In the genomic region with DNA sequence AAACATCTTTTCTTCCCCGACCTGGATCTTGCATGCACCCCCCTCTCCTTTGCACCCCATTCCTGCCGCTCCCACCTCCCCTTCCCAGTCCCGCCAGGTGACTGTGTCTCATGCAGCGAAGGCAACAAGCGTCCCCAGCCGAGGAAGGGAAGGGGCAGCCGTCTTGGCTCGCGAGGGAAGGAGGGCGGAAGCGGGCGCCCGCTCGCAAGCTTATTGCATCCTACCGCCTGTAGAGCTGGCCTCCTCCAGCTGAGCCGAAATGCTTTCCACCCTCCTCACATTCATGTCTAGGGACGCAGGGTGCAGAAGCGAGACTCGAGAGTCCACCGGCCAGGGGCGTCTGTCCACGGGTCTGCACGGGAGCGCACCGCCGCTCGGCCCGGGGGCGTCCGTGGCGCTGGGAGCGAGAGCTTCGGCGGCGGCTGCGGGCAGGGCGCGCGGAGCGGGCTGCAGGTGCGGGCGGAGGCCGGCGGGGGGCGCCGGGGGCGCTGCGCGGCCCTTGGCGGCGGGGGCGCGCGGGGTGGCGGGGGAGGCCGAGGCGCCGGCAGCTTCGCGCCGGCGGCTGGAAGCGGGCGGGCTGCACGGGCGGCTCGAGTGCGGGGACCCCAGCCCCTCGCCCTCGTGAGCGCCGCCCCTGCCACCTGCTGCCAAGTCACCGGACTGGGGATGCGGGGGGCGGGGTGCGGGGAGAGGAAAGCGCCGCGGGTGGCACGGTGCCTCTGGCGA, we compare ENCODE assay signal across 8 cellular contexts. TPM values are rescaled to one million over a fixed set of nuclear protein-coding genes. Genes with fewer than 3 reads are reported as not detected.
DNase-seq lines count a peak whose midpoint lies in the region; TF ChIP-seq lines count a peak whose summit lies in the region.

Gene KCNIP4, minus strand, starts transcription at position 426 of the 726 bp plus-strand sequence.

- 1 to 2% methylated on average over 27 to 32 of the region's 81 CpGs for WGBS in mesodermal cell (ENCODE audit: insufficient coverage in 2 of 2), 2 experiments

- peak; percentile 61 for DNase-seq in AG20443 (ENCODE audit: low spot score)
- DNase-seq in HT1080 (ENCODE audit: low read depth): peak; percentile 27
- peak in 38 of 61 donors; percentile 3 to 68 (median 30) for DNase-seq in caudate nucleus (lab: John Stamatoyannopoulos, UW)
- no peak for DNase-seq in tibial artery
- no peak for DNase-seq in effector CD8-positive, alpha-beta T cell (lab: John Stamatoyannopoulos, UW)
- no peak for DNase-seq in globus pallidus (ENCODE audit: low spot score)
- DNase-seq in activated gamma-delta T cell treated with Interleukin-2 at 50 U/mL for 16 hours: no peak

- peak within 1 kb of the TSS; percentile 27 for H3K27ac ChIP-seq in caudate nucleus (ENCODE audit: low read depth, low read length)
- H3K27ac ChIP-seq in mesodermal cell (ENCODE audit: low read depth, low read length, severe bottlenecking): no peak within 1 kb of the TSS
- no peak within 1 kb of the TSS for H3K27ac ChIP-seq in tibial artery

- H3K4me3 ChIP-seq in mesodermal cell (ENCODE audit: extremely low read depth, insufficient read depth, low read length, poor library complexity, severe bottlenecking): peak within 1 kb of the TSS; percentile 38
- no peak within 1 kb of the TSS for H3K4me3 ChIP-seq in tibial artery

- H3K27me3 ChIP-seq in tibial artery: peaks cover 0 to 22% of the 10 kb centered on the region in 2 donors

- no peaks in the 10 kb centered on the region for H3K36me3 ChIP-seq in mesodermal cell (ENCODE audit: control insufficient read depth, insufficient read depth, low read length)
- no peaks in the 10 kb centered on the region for H3K36me3 ChIP-seq in tibial artery

- TF ChIP-seq CTCF in tibial artery (IDR thresholded peaks at IDR 0.05): no peak

- intact Hi-C loops in tibial artery (cut with DNase I; ENCODE audit: low total_unique reads): no loop called here

- H3K9me3 ChIP-seq in mesodermal cell (ENCODE audit: control insufficient read depth, low read length) (no peaks in the 10 kb centered on the region), tibial artery (no peaks in the 10 kb centered on the region)

- H3K4me1 ChIP-seq in mesodermal cell (ENCODE audit: control insufficient read depth, insufficient read depth, low read length, poor library complexity, severe bottlenecking): no peaks in the 10 kb centered on the region
- peaks cover 0 to 10% (median 1%) of the 10 kb centered on the region in 4 donors for H3K4me1 ChIP-seq in tibial artery

RNA-seq across cellular contexts. Expression of gene KCNIP4, which starts in this region (rescaled TPM):
- total RNA-seq in HT1080 (2014; rRNA removed; shearing (Covaris generic)): not detected in 2 replicates
- not detected in 2 replicates for polyA plus RNA-seq in HT1080 (2015; cell fraction: cytosol; rRNA removed)
- not detected in 2 replicates for polyA plus RNA-seq in HT1080 (2015; cell fraction: nucleus; rRNA removed)
- 3.9 TPM for polyA plus RNA-seq in mesodermal cell (2013, experiment 1 of 2)
- polyA plus RNA-seq in mesodermal cell (2013, experiment 2 of 2): 2.1 TPM

Comparison
In these comparisons a context has a peak if more than half of its experiments do, and no peak if none do; other contexts are left out.
1. Peak in DNase-seq in HT1080; RNA of the gene not detected or under 1 TPM.
2. DNase-seq: peak in AG20443 (single experiment) and caudate nucleus (38 of 61); none in tibial artery (0 of 2), effector CD8-positive, alpha-beta T cell (single experiment), globus pallidus (single experiment) and activated gamma-delta T cell treated with Interleukin-2 at 50 U/mL for 16 hours (single experiment).